Comparison of ENCODE assay signal across 1 cellular context in the genomic region with DNA sequence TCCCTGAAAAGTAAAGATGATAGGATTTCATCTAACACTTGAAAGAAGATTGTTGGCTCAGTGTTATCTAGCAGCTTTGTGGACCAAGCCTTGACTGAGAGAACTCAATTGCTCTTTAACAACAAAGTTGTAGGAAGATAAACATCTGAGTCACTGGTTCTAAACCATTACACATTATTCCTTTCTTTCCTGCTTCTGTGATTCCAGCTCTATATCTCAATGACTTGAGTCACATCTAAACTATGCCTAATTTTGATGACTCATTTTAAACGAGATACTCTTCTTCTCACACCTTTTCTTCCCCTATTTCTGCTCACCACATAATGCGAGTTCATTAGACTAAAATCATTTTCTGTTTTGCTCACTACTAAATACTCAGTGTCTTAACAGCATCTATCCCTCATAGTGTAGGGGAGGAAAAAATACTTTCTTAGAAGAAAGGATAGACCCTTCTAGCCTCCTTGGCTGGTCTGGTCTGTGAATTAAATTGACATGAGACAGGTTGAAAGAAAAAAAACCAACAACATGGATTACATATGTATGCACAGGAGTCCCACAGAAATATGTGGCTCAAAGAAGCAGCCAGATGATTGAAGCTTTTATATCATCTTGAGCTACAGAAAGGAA.
TF ChIP-seq lines count a peak whose summit lies in the region.

No MANE protein-coding gene starts in this region.

TF ChIP-seq in IMR-90, 13 proteins besides CTCF, POLR2A, EP300 and RAD21:
- TF ChIP-seq ELK1 (IDR thresholded peaks at IDR 0.05; ENCODE audit: borderline replicate concordance, low read depth, low read length): no peak
- no peak for TF ChIP-seq RFX5 (IDR thresholded peaks at IDR 0.05; ENCODE audit: low read depth, low read length)
- no peak for TF ChIP-seq USF2 (IDR thresholded peaks at IDR 0.05; ENCODE audit: low read depth, low read length)
- no peak for TF ChIP-seq CHD1 (IDR thresholded peaks at IDR 0.05; ENCODE audit: low read depth, low read length)
- peak; percentile 96 for TF ChIP-seq FOS (IDR thresholded peaks at IDR 0.05; ENCODE audit: low read depth, low read length)
- TF ChIP-seq MXI1 (IDR thresholded peaks at IDR 0.05; ENCODE audit: borderline replicate concordance, low read depth, low read length): no peak
- TF ChIP-seq MAZ (IDR thresholded peaks at IDR 0.05; ENCODE audit: borderline replicate concordance, low read depth, low read length): no peak
- 0 out of 2 replicates have a peak, but pooled peaks have one; percentile 11 for TF ChIP-seq CEBPB (IDR thresholded peaks at IDR 0.05; ENCODE audit: low read depth, low read length)
- no peak for TF ChIP-seq RCOR1 (IDR thresholded peaks at IDR 0.05; ENCODE audit: insufficient replicate concordance, low read length)
- TF ChIP-seq MAFK (IDR thresholded peaks at IDR 0.05; ENCODE audit: low read depth, low read length): peak; percentile 39; the same call in 1 of the 2 replicates
- peak; percentile 53; the same call in 1 of the 2 replicates for TF ChIP-seq NFE2L2 (IDR thresholded peaks at IDR 0.05; ENCODE audit: low read depth, low read length)
- no peak for TF ChIP-seq SMC3 (IDR thresholded peaks at IDR 0.05; ENCODE audit: low read depth, low read length)
